In the genomic region with DNA sequence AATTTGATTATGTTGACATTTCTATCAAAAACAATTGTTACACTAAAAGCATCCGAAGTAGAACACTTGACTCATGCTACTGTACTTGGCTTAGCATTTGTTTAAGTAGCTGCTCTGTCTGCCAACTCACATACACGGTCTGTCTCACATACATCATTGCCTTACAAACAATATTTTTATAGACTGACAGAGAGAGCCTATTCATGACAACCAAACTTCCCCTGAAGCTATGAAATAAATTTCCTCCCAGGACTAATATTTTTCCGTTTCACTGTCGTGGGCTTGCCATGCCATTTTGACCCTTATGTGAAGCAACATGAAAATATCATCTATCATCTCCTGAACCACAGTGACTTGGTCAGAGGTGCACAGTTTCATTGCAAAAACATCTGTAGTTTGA, we compare ENCODE assay signal across 2 cellular contexts.
TF ChIP-seq lines count a peak whose summit lies in the region.

No MANE protein-coding gene starts in this region.

TF ChIP-seq in SK-N-SH treated with all-trans-retinoic acid at 6 μM for 48 hours, 23 proteins besides CTCF, POLR2A, EP300 and RAD21:
- TF ChIP-seq ISL1 (CRISPR knock-in tag; IDR thresholded peaks at IDR 0.05) = peak; percentile 68
- TF ChIP-seq ZNF565 (CRISPR knock-in tag; conservative IDR thresholded peaks at IDR 0.05; ENCODE audit: low read depth) = no peak
- TF ChIP-seq, protein P1, sequence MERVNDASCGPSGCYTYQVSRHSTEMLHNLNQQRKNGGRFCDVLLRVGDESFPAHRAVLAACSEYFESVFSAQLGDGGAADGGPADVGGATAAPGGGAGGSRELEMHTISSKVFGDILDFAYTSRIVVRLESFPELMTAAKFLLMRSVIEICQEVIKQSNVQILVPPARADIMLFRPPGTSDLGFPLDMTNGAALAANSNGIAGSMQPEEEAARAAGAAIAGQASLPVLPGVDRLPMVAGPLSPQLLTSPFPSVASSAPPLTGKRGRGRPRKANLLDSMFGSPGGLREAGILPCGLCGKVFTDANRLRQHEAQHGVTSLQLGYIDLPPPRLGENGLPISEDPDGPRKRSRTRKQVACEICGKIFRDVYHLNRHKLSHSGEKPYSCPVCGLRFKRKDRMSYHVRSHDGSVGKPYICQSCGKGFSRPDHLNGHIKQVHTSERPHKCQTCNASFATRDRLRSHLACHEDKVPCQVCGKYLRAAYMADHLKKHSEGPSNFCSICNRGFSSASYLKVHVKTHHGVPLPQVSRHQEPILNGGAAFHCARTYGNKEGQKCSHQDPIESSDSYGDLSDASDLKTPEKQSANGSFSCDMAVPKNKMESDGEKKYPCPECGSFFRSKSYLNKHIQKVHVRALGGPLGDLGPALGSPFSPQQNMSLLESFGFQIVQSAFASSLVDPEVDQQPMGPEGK (CRISPR knock-in tag; IDR thresholded peaks at IDR 0.05; ENCODE audit: borderline replicate concordance) = no peak
- TF ChIP-seq, protein P2, sequence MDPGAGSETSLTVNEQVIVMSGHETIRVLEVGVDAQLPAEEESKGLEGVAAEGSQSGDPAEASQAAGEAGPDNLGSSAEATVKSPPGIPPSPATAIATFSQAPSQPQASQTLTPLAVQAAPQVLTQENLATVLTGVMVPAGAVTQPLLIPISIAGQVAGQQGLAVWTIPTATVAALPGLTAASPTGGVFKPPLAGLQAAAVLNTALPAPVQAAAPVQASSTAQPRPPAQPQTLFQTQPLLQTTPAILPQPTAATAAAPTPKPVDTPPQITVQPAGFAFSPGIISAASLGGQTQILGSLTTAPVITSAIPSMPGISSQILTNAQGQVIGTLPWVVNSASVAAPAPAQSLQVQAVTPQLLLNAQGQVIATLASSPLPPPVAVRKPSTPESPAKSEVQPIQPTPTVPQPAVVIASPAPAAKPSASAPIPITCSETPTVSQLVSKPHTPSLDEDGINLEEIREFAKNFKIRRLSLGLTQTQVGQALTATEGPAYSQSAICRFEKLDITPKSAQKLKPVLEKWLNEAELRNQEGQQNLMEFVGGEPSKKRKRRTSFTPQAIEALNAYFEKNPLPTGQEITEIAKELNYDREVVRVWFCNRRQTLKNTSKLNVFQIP (CRISPR knock-in tag; IDR thresholded peaks at IDR 0.05; ENCODE audit: borderline replicate concordance, low read depth) = no peak
- TF ChIP-seq, protein P3, sequence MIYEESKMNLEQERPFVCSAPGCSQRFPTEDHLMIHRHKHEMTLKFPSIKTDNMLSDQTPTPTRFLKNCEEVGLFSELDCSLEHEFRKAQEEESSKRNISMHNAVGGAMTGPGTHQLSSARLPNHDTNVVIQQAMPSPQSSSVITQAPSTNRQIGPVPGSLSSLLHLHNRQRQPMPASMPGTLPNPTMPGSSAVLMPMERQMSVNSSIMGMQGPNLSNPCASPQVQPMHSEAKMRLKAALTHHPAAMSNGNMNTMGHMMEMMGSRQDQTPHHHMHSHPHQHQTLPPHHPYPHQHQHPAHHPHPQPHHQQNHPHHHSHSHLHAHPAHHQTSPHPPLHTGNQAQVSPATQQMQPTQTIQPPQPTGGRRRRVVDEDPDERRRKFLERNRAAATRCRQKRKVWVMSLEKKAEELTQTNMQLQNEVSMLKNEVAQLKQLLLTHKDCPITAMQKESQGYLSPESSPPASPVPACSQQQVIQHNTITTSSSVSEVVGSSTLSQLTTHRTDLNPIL (CRISPR knock-in tag; IDR thresholded peaks at IDR 0.05; ENCODE audit: low read depth) = no peak
- TF ChIP-seq TCF4 (CRISPR knock-in tag; IDR thresholded peaks at IDR 0.05; ENCODE audit: borderline replicate concordance) = no peak

TF ChIP-seq in SK-N-SH, 30 proteins besides CTCF, POLR2A, EP300 and RAD21:
- no peak for TF ChIP-seq JUND (IDR thresholded peaks at IDR 0.05)
- no peak for TF ChIP-seq NFIC (IDR thresholded peaks at IDR 0.05; ENCODE audit: borderline replicate concordance)
- TF ChIP-seq, protein P4, sequence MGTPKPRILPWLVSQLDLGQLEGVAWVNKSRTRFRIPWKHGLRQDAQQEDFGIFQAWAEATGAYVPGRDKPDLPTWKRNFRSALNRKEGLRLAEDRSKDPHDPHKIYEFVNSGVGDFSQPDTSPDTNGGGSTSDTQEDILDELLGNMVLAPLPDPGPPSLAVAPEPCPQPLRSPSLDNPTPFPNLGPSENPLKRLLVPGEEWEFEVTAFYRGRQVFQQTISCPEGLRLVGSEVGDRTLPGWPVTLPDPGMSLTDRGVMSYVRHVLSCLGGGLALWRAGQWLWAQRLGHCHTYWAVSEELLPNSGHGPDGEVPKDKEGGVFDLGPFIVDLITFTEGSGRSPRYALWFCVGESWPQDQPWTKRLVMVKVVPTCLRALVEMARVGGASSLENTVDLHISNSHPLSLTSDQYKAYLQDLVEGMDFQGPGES (IDR thresholded peaks at IDR 0.05; ENCODE audit: low read depth, low read length) = no peak
- TF ChIP-seq POLR2AphosphoS5 (IDR thresholded peaks at IDR 0.05; ENCODE audit: low read depth, low read length) = no peak
- no peak for TF ChIP-seq RXRA (IDR thresholded peaks at IDR 0.05; ENCODE audit: borderline replicate concordance, low read depth)
- no peak for TF ChIP-seq FOXM1 (IDR thresholded peaks at IDR 0.05; ENCODE audit: low read depth)
- TF ChIP-seq, protein P5, sequence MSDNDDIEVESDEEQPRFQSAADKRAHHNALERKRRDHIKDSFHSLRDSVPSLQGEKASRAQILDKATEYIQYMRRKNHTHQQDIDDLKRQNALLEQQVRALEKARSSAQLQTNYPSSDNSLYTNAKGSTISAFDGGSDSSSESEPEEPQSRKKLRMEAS (IDR thresholded peaks at IDR 0.05; ENCODE audit: low read depth) = no peak
- no peak for TF ChIP-seq RCOR1 (IDR thresholded peaks at IDR 0.05; ENCODE audit: low read length)
- TF ChIP-seq GABPA (IDR thresholded peaks at IDR 0.05; ENCODE audit: low read depth) = no peak
TF ChIP-seq in SK-N-SH: peak in this region for 0.
